In genomic region chrX:129585143-129585542, GRCh38 we compare ENCODE assay signal across 16 cellular contexts. TPM values are rescaled to one million over a fixed set of nuclear protein-coding genes. Genes with fewer than 3 reads are reported as not detected.
A peak's percentile ranks its signal among the peaks of the same experiment; 100 is the strongest.
DNase-seq lines count a peak whose midpoint lies in the region; ATAC-seq, FAIRE-seq and TF ChIP-seq lines count a peak whose summit lies in the region.
"Had no signal": no experiment of that assay in that cellular context is flagged by ENCODE, and none has a peak within 500 bp of the region (broad histone marks: within the 10 kb centered on the region; RNA-seq: fewer than 3 reads in every experiment).

No MANE protein-coding gene starts in this region.

- H3K4me3 ChIP-seq in cardiac muscle cell (no peak overlapping the region), A549 (no peak overlapping the region), astrocyte (ENCODE audit: insufficient read depth, low read depth, low read length) (no peak overlapping the region), osteoblast (ENCODE audit: insufficient read depth, low read length) (no peak overlapping the region), ascending aorta (no peak overlapping the region), testis (no peak overlapping the region)
- H3K4me3 ChIP-seq: GM12878 had no signal

- H3K27ac ChIP-seq in cardiac muscle cell, result peak overlapping the region; percentile 48
- H3K27ac ChIP-seq in A549, result no peak overlapping the region; a peak in 1 of 6 replicates
- no peak overlapping the region for H3K27ac ChIP-seq in astrocyte (ENCODE audit: low read depth, low read length)
- H3K27ac ChIP-seq in osteoblast (ENCODE audit: low read depth, low read length), result no peak overlapping the region
- H3K27ac ChIP-seq in ascending aorta, result no peak overlapping the region
- H3K27ac ChIP-seq in testis, result peak overlapping the region in 1 of 2 donors; percentile 30

- H3K36me3 ChIP-seq in cardiac muscle cell, result peaks cover 8% of the 10 kb centered on the region
- peaks cover 8% of the 10 kb centered on the region for H3K36me3 ChIP-seq in astrocyte (ENCODE audit: insufficient read depth, low read length)
- peaks cover 24% of the 10 kb centered on the region for H3K36me3 ChIP-seq in osteoblast (ENCODE audit: insufficient read depth, low read length)
- peaks cover 0 to 22% of the 10 kb centered on the region in 2 donors for H3K36me3 ChIP-seq in ascending aorta
- H3K36me3 ChIP-seq in testis (ENCODE audit: low read depth, missing control alignments), result no peaks in the 10 kb centered on the region

- TF ChIP-seq CTCF in cardiac muscle cell (IDR thresholded peaks at IDR 0.05; ENCODE audit: low read depth, low read length) (no peak), A549 (IDR thresholded peaks at IDR 0.05) (no peak), astrocyte (IDR thresholded peaks at IDR 0.05; ENCODE audit: insufficient read depth, low read depth, low read length) (no peak), osteoblast (IDR thresholded peaks at IDR 0.05; ENCODE audit: extremely low read depth, low read depth, low read length) (no peak), ascending aorta (IDR thresholded peaks at IDR 0.05) (no peak), testis (IDR thresholded peaks at IDR 0.05) (no peak)

- POLR2A ChIA-PET in A549 (lab: Yijun Ruan, JAX), result no interaction called here

- H3K9me3 ChIP-seq in cardiac muscle cell (ENCODE audit: low read depth), result no peaks in the 10 kb centered on the region
- H3K9me3 ChIP-seq in A549, result no peaks in the 10 kb centered on the region
- no peaks in the 10 kb centered on the region for H3K9me3 ChIP-seq in astrocyte (ENCODE audit: insufficient read depth, low read depth, low read length)
- H3K9me3 ChIP-seq in osteoblast (ENCODE audit: low read depth, low read length), result no peaks in the 10 kb centered on the region
- H3K9me3 ChIP-seq in ascending aorta, result no peaks in the 10 kb centered on the region
- no peaks in the 10 kb centered on the region for H3K9me3 ChIP-seq in testis

- H3K9ac ChIP-seq in astrocyte (ENCODE audit: low read length), result no peak overlapping the region

- CTCF ChIA-PET in A549 (lab: Yijun Ruan, JAX), result interaction anchor here (0.7 to 1.1 kb wide), 3 partner anchors 16 to 145 kb away, joined by 3 read pairs; no protein-coding TSS in a partner anchor

- H3K36me3 Mint-ChIP-seq in astrocyte (ENCODE audit: low read depth, unreplicated experiment), result peaks cover 2% of the 10 kb centered on the region

- no peak overlapping the region for H2AFZ ChIP-seq in astrocyte (ENCODE audit: low read depth, low read length)
- no peak overlapping the region for H2AFZ ChIP-seq in osteoblast (ENCODE audit: low read length)

- ATAC-seq in A549, result no peak
- ATAC-seq: GM12878 had no signal

- TF ChIP-seq POLR2A in A549 (IDR thresholded peaks at IDR 0.05; ENCODE audit: low read length) (no peak), testis (IDR thresholded peaks at IDR 0.05) (no peak)

- FAIRE-seq in A549 (lab: Jason Lieb, UNC) (peak; percentile 63), astrocyte (lab: Jason Lieb, UNC) (peak; percentile 9)
- FAIRE-seq: GM12878, GM18507 had no signal

- H3K4me2 ChIP-seq in A549 (peak overlapping the region; percentile 42; the same call in 1 of the 3 replicates), astrocyte (ENCODE audit: low read length) (no peak overlapping the region), osteoblast (ENCODE audit: insufficient read depth, low read length) (no peak overlapping the region)

- 67% methylated on average over 1 of the region's 1 CpG for WGBS in A549 (ENCODE audit: missing lambda C conversion rate)
- WGBS in testis, 2 donors, result 58 to 70% methylated on average over 1 of the region's 1 CpG

- peaks cover 10% of the 10 kb centered on the region for H3K4me1 Mint-ChIP-seq in astrocyte (ENCODE audit: low read depth, unreplicated experiment)
- H3K4me1 Mint-ChIP-seq: B cell, H9 had no signal

- no peak overlapping the region for H3K27ac Mint-ChIP-seq in astrocyte (ENCODE audit: unreplicated experiment)
- H3K27ac Mint-ChIP-seq: B cell; CD4-positive, alpha-beta T cell; H9 had no signal

- H3K9me3 Mint-ChIP-seq in astrocyte (ENCODE audit: unreplicated experiment), result no peaks in the 10 kb centered on the region
- H3K9me3 Mint-ChIP-seq: CD4-positive, alpha-beta T cell; H9 had no signal

- H3K79me2 ChIP-seq in astrocyte (ENCODE audit: insufficient read depth, low read length) (no peaks in the 10 kb centered on the region), osteoblast (ENCODE audit: insufficient read depth, low read length) (no peaks in the 10 kb centered on the region)

- intact Hi-C loops in cardiac septum (cut with DNase I), result no loop called here
- intact Hi-C loops in ascending aorta (cut with DNase I), result no loop called here
- intact Hi-C loops in testis (cut with DNase I; ENCODE audit: low total_unique reads), result no loop called here

- no peak for TF ChIP-seq RAD21 in A549 (conservative IDR thresholded peaks at IDR 0.05 in 1 of 2, IDR thresholded peaks at IDR 0.05 in 1 of 2)

- TF ChIP-seq EP300 in A549 (IDR thresholded peaks at IDR 0.05), result no peak

- H3K4me1 ChIP-seq in cardiac muscle cell (ENCODE audit: low read depth), result peaks cover 13% of the 10 kb centered on the region
- H3K4me1 ChIP-seq in A549, result peaks cover 15% of the 10 kb centered on the region
- H3K4me1 ChIP-seq in astrocyte (ENCODE audit: insufficient read depth, low read length), result peaks cover 3% of the 10 kb centered on the region
- H3K4me1 ChIP-seq in osteoblast (ENCODE audit: insufficient read depth, low read length), result peaks cover 10% of the 10 kb centered on the region
- no peaks in the 10 kb centered on the region for H3K4me1 ChIP-seq in ascending aorta
- peaks cover 2% of the 10 kb centered on the region for H3K4me1 ChIP-seq in testis

- H3K4me3 Mint-ChIP-seq in astrocyte (ENCODE audit: unreplicated experiment), result no peak overlapping the region
- H3K4me3 Mint-ChIP-seq: B cell; CD4-positive, alpha-beta T cell; H9 had no signal

- DNase-seq in cardiac muscle cell (ENCODE audit: low read depth in 1 of 2, low spot score in 1 of 2), result no peak
- no peak for DNase-seq in cardiac septum (ENCODE audit: low spot score)
- no peak for DNase-seq in A549 (ENCODE audit: low read depth in 1 of 2, low spot score in 1 of 2)
- DNase-seq in astrocyte (ENCODE audit: low read depth), result no peak
- DNase-seq in osteoblast (ENCODE audit: insufficient read length, low spot score, missing footprints), result peak; percentile 69
- no peak for DNase-seq in ascending aorta (ENCODE audit: low spot score in 2 of 2)
- no peak for DNase-seq in testis
- DNase-seq: 8988T; C1 segment of cervical spinal cord; CD4-positive, alpha-beta T cell; DMS79; GOT3; H9 had no signal

- H3K27me3 Mint-ChIP-seq in astrocyte (ENCODE audit: low read depth, unreplicated experiment), result no peaks in the 10 kb centered on the region
- H3K27me3 Mint-ChIP-seq: B cell; CD4-positive, alpha-beta T cell had no signal

- H4K20me1 ChIP-seq in astrocyte (ENCODE audit: insufficient read depth, low read length) (no peaks in the 10 kb centered on the region), osteoblast (ENCODE audit: insufficient read depth, low read length) (no peaks in the 10 kb centered on the region)

- H3K27me3 ChIP-seq in cardiac muscle cell, result no peaks in the 10 kb centered on the region
- H3K27me3 ChIP-seq in astrocyte (ENCODE audit: insufficient read depth, low read length), result no peaks in the 10 kb centered on the region
- no peaks in the 10 kb centered on the region for H3K27me3 ChIP-seq in osteoblast (ENCODE audit: insufficient read depth, low read length)
- no peaks in the 10 kb centered on the region for H3K27me3 ChIP-seq in ascending aorta
- H3K27me3 ChIP-seq in testis, result no peaks in the 10 kb centered on the region

TF ChIP-seq in A549, 52 proteins besides CTCF, POLR2A, EP300 and RAD21:
- TF ChIP-seq HMGXB4 (CRISPR knock-in tag; IDR thresholded peaks at IDR 0.05; ENCODE audit: borderline replicate concordance) (no peak), CBX2 (IDR thresholded peaks at IDR 0.05; ENCODE audit: borderline replicate concordance, low read depth) (no peak)

RNA-seq across cellular contexts. Expression of gene OCRL, which starts 45.1 kb away (rescaled TPM):
- total RNA-seq in cardiac muscle cell, result 8.4 and 15.3 TPM in 2 replicates
- polyA plus RNA-seq in cardiac muscle cell, result 6.3 and 10.7 TPM in 2 replicates
- total RNA-seq in cardiac septum, result 9.0 TPM
- 49.0 and 51.4 TPM in 2 replicates for polyA plus RNA-seq in A549 (2011; rRNA removed)
- 11.0 and 14.6 TPM in 2 replicates for polyA plus RNA-seq in A549 (2012; cell fraction: cytosol; rRNA removed)
- polyA plus RNA-seq in A549 (2012; cell fraction: nucleus; rRNA removed), result 15.2 and 22.5 TPM in 2 replicates
- 22.4 to 23.9 TPM (median 22.4 TPM) in 3 replicates for polyA plus RNA-seq in A549 (2017; fragmentation: RNase III; extraction: RNeasy Plus Mini Kit Qiagen cat#74134 plus additional on column Dnase treatment)
- 21.2 and 21.5 TPM in 2 replicates for polyA minus RNA-seq in A549 (2011; rRNA and poly(A)+ RNA removed)
- 36.1 and 36.2 TPM in 2 replicates for total RNA-seq in astrocyte
- total RNA-seq in osteoblast, result 18.1 and 18.9 TPM in 2 replicates
- 22.4 TPM for total RNA-seq in ascending aorta
- 10 to 100 TPM; 88.2 to 94.1 TPM for total RNA-seq in testis
- 67.9 TPM for polyA plus RNA-seq in testis (ENCODE audit: insufficient read depth, low read depth, low replicate concordance)
